In the genomic region with DNA sequence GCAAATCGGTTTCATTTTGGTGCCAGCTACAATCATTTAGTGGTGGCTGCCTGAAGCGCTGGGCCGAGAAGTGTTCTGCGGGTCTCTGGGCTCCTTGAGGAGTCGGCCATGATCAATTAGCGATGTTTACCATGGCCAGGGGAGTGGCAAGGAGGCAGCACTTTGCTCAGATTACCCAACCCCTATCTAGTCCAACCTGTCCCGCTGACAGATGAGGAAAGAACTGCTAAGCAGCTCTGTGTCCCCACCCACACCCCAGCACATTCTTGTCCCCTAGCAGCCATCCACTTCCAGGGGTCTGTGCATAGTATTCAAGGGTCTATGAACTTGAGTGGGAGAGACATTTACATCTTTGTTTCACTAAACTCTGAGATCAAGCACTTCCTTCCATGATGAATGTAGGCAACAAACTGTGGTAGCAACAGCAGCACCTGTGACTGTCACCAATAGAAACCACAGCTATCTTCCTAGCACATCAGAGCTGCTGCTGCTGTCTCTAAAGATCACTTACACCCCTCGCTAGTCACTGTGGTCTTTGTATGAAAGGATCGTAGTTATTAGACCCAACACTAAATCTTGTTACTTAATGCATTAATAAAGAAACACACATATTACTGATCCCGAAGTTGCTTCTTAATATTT, we compare ENCODE assay signal across 14 cellular contexts.
DNase-seq lines count a peak whose midpoint lies in the region; ATAC-seq and TF ChIP-seq lines count a peak whose summit lies in the region.
"Had no signal": no experiment of that assay in that cellular context is flagged by ENCODE, and none has a peak within 500 bp of the region (broad histone marks: within the 10 kb centered on the region; RNA-seq: fewer than 3 reads in every experiment).

No MANE protein-coding gene starts in this region.

- CTCF ChIA-PET in naive thymus-derived CD4-positive, alpha-beta T cell (lab: Charles Lee): interaction anchor here (0.6 kb wide), 1 partner anchor 283 kb away, joined by 5 read pairs; no protein-coding TSS in a partner anchor
- CTCF ChIA-PET in MCF 10A (lab: Yijun Ruan, JAX): interaction anchor here (0.7 kb wide), 1 partner anchor 810 kb away, joined by 5 read pairs; no protein-coding TSS in a partner anchor

- peak overlapping the region; percentile 17 for H3K4me3 Mint-ChIP-seq in activated naive CD8-positive, alpha-beta T cell
- peak overlapping the region; percentile 6 to 78 (median 52) for H3K4me3 Mint-ChIP-seq in naive thymus-derived CD4-positive, alpha-beta T cell
- no peak overlapping the region for H3K4me3 Mint-ChIP-seq in MCF 10A (ENCODE audit: unreplicated experiment)
- H3K4me3 Mint-ChIP-seq: neural crest cell had no signal

- no TSS peak for BruUV-seq in MCF 10A (replicated peaks; lab: Mats Ljungman, UMichigan)

- H3K4me3 ChIP-seq in GM12865 (ENCODE audit: low read depth, low read length) (no peak overlapping the region), SJCRH30 (0 out of 2 replicates have a peak overlapping the region, but pooled peaks have one; percentile 14)
- peak overlapping the region; percentile 37 for H3K4me3 ChIP-seq in naive thymus-derived CD4-positive, alpha-beta T cell (ENCODE audit: low read length)
- H3K4me3 ChIP-seq: tibial nerve had no signal

- peak; percentile 11 for DNase-seq in GM12865 (ENCODE audit: low read depth)
- peak; percentile 30 to 62 for DNase-seq in SJCRH30
- peak in 8 of 9 donors; percentile 32 to 70 (median 54) for DNase-seq in naive thymus-derived CD4-positive, alpha-beta T cell
- DNase-seq in MCF 10A (ENCODE audit: unreplicated experiment): no peak
- DNase-seq in epidermal melanocyte (ENCODE audit: insufficient read length, low spot score): no peak
- DNase-seq: COR-L47, Kasumi-1, left cardiac atrium, NCI-H2107 had no signal

- POLR2A ChIA-PET in naive thymus-derived CD4-positive, alpha-beta T cell (lab: Charles Lee): interaction anchor here (0.8 to 1.1 kb wide), 3 partner anchors 8 to 405 kb away, joined by 3 to 4 read pairs (median 3); no protein-coding TSS in a partner anchor
- POLR2A ChIA-PET in MCF 10A (lab: Yijun Ruan, JAX): interaction anchor here (0.5 kb wide), 1 partner anchor 442 kb away, joined by 4 read pairs; no protein-coding TSS in a partner anchor

- peak; percentile 92 for ATAC-seq in naive thymus-derived CD4-positive, alpha-beta T cell
- ATAC-seq in HG02798 (IDR thresholded peaks at IDR 0.05; ENCODE audit: poor library complexity, unreplicated experiment): no peak
- ATAC-seq in HG02678 (IDR thresholded peaks at IDR 0.05; ENCODE audit: unreplicated experiment): no peak

- intact Hi-C loops in naive thymus-derived CD4-positive, alpha-beta T cell (cut with micrococcal nuclease): loop anchor here (1.0 to 5.0 kb wide), 3 partner anchors 8 to 89 kb away; no protein-coding TSS in a partner anchor
- intact Hi-C loops in MCF 10A (cut with micrococcal nuclease): no loop called here

- H3K27ac Mint-ChIP-seq in activated naive CD8-positive, alpha-beta T cell: peak overlapping the region; percentile 64
- peak overlapping the region; percentile 87 to 97 (median 95) for H3K27ac Mint-ChIP-seq in naive thymus-derived CD4-positive, alpha-beta T cell
- no peak overlapping the region for H3K27ac Mint-ChIP-seq in MCF 10A (ENCODE audit: low read depth, unreplicated experiment)

- H3K4me1 ChIP-seq in SJCRH30: peaks cover 36% of the 10 kb centered on the region
- peaks cover 16 to 17% of the 10 kb centered on the region in 2 donors for H3K4me1 ChIP-seq in naive thymus-derived CD4-positive, alpha-beta T cell (ENCODE audit: control insufficient read depth in 2 of 2, insufficient read depth in 2 of 2, low read length in 2 of 2)
- H3K4me1 ChIP-seq: tibial nerve had no signal

- H3K9me3 ChIP-seq in SJCRH30 (replicated peaks): no peaks in the 10 kb centered on the region
- H3K9me3 ChIP-seq in naive thymus-derived CD4-positive, alpha-beta T cell (ENCODE audit: control insufficient read depth in 2 of 3, low read length in 3 of 3): no peaks in the 10 kb centered on the region
- H3K9me3 ChIP-seq: tibial nerve had no signal

- H3K27me3 ChIP-seq in SJCRH30: no peaks in the 10 kb centered on the region
- H3K27me3 ChIP-seq in naive thymus-derived CD4-positive, alpha-beta T cell (ENCODE audit: control insufficient read depth in 2 of 2, insufficient read depth in 2 of 2, low read length in 2 of 2): no peaks in the 10 kb centered on the region
- H3K27me3 ChIP-seq: tibial nerve had no signal

- peak overlapping the region; percentile 95 for H3K27ac ChIP-seq in SJCRH30
- H3K27ac ChIP-seq in naive thymus-derived CD4-positive, alpha-beta T cell (ENCODE audit: low read depth, low read length): peak overlapping the region; percentile 71
- H3K27ac ChIP-seq: tibial nerve had no signal

- peaks cover 20% of the 10 kb centered on the region for H3K4me1 Mint-ChIP-seq in activated naive CD8-positive, alpha-beta T cell (ENCODE audit: low read depth)
- H3K4me1 Mint-ChIP-seq in naive thymus-derived CD4-positive, alpha-beta T cell: peaks cover 1 to 29% (median 24%) of the 10 kb centered on the region in 7 donors
- H3K4me1 Mint-ChIP-seq in MCF 10A (ENCODE audit: insufficient read depth, unreplicated experiment): no peaks in the 10 kb centered on the region

- TF ChIP-seq CTCF in GM12865 (IDR thresholded peaks at IDR 0.05; ENCODE audit: insufficient read depth, low read depth, low read length, missing control alignments): no peak
- no peak for TF ChIP-seq CTCF in MCF 10A (IDR thresholded peaks at IDR 0.05; ENCODE audit: unreplicated experiment)

- no peaks in the 10 kb centered on the region for H3K36me3 Mint-ChIP-seq in activated naive CD8-positive, alpha-beta T cell
- H3K36me3 Mint-ChIP-seq in naive thymus-derived CD4-positive, alpha-beta T cell: peaks cover 0 to 3% (median 0%) of the 10 kb centered on the region in 5 donors
- H3K36me3 Mint-ChIP-seq in MCF 10A (ENCODE audit: insufficient read depth, unreplicated experiment): no peaks in the 10 kb centered on the region

- H3K27me3 Mint-ChIP-seq in activated naive CD8-positive, alpha-beta T cell: no peaks in the 10 kb centered on the region
- no peaks in the 10 kb centered on the region for H3K27me3 Mint-ChIP-seq in naive thymus-derived CD4-positive, alpha-beta T cell
- H3K27me3 Mint-ChIP-seq in MCF 10A (ENCODE audit: insufficient read depth, unreplicated experiment): peaks cover 56% of the 10 kb centered on the region

- no peaks in the 10 kb centered on the region for H3K9me3 Mint-ChIP-seq in activated naive CD8-positive, alpha-beta T cell (ENCODE audit: low read depth)
- H3K9me3 Mint-ChIP-seq in naive thymus-derived CD4-positive, alpha-beta T cell: no peaks in the 10 kb centered on the region
- H3K9me3 Mint-ChIP-seq in MCF 10A (ENCODE audit: unreplicated experiment): peaks cover 7% of the 10 kb centered on the region
- H3K9me3 Mint-ChIP-seq: neural crest cell had no signal

- H3K36me3 ChIP-seq in SJCRH30: no peaks in the 10 kb centered on the region
- no peaks in the 10 kb centered on the region for H3K36me3 ChIP-seq in naive thymus-derived CD4-positive, alpha-beta T cell (ENCODE audit: control insufficient read depth in 2 of 3, insufficient read depth in 3 of 3, low read length in 3 of 3)
- H3K36me3 ChIP-seq: tibial nerve had no signal

Comparison
In these comparisons a context has a peak if more than half of its experiments do, and no peak if none do; other contexts are left out.
1. DNase-seq: peak in GM12865 (single experiment), SJCRH30 (2 of 2) and naive thymus-derived CD4-positive, alpha-beta T cell (8 of 9); none in MCF 10A (single experiment) and epidermal melanocyte (single experiment).